ENCODE assay signal across 1 cellular context in the genomic region with DNA sequence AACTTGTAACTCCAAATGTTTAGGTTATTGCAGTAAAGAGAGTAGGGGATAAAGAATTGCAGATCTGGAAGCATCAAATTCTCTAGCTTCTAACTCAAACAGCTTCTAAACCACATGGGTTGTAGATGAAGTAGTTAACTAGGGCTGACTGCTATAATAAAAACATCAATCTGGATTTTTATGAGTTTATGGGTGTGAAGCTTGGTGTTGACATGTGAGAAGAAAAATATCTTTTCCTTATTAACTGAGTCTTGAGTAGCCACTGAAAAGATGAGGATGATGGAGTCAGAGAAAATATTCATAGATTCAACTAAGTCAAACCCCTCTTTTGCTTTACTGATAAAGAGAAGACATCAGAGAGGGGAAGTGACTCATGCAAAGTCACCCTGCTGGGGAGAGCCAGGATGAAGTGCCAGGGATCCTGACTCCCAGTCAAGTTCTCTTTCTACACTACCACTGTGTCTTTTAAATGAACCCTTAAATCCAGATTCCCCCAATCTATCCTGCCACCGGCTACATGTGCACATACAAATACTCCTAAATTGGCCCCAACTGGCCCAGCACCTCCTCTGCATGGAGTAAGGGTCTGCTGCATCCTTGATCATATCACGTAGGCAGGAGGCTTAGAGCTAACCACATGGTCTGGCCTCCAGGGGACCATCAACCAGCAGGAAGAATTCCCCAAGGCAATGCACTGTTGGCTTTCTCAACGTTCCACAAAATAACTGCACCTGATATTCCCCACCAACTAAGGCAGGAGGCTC.
A peak's percentile ranks its signal among the peaks of the same experiment; 100 is the strongest.
TF ChIP-seq lines count a peak whose summit lies in the region.

No MANE protein-coding gene starts in this region.

TF ChIP-seq in K562, 482 proteins besides CTCF, POLR2A, EP300 and RAD21 (continues in another document):
- TF ChIP-seq ETV1 (tag; conservative IDR thresholded peaks at IDR 0.05; ENCODE audit: low read depth) (peak; percentile 40; the same call in 1 of the 2 replicates), XRCC4 (IDR thresholded peaks at IDR 0.05; ENCODE audit: extremely low read depth, insufficient read depth, insufficient read length) (no peak), IRF2 (CRISPR knock-in tag; IDR thresholded peaks at IDR 0.05) (no peak), RNF2 (IDR thresholded peaks at IDR 0.05) (no peak), MCM2 (IDR thresholded peaks at IDR 0.05; ENCODE audit: low read depth) (no peak), SIN3A (IDR thresholded peaks at IDR 0.05; ENCODE audit: borderline replicate concordance in 2 of 2, control insufficient read depth in 1 of 2, low read depth in 2 of 2, low read length in 2 of 2) (no peak), CCAR2 (IDR thresholded peaks at IDR 0.05; ENCODE audit: low read depth, low read length) (no peak), MXI1 (IDR thresholded peaks at IDR 0.05; ENCODE audit: low read depth, low read length) (no peak), ZSCAN29 (IDR thresholded peaks at IDR 0.05) (no peak), THRA (IDR thresholded peaks at IDR 0.05) (no peak), CTBP1 (IDR thresholded peaks at IDR 0.05; ENCODE audit: borderline replicate concordance) (no peak), ZKSCAN8 (CRISPR knock-in tag; IDR thresholded peaks at IDR 0.05) (no peak), ZNF395 (CRISPR knock-in tag; IDR thresholded peaks at IDR 0.05) (no peak), JUN (IDR thresholded peaks at IDR 0.05; ENCODE audit: borderline replicate concordance, low read depth, low read length) (peak; percentile 57; the same call in 1 of the 2 replicates), JUN (CRISPR knock-in tag; IDR thresholded peaks at IDR 0.05; ENCODE audit: borderline replicate concordance) (no peak), EHMT2 (IDR thresholded peaks at IDR 0.05) (0 out of 2 replicates have a peak, but pooled peaks have one; percentile 12), ADNP (tag; IDR thresholded peaks at IDR 0.05) (no peak), HDGF (IDR thresholded peaks at IDR 0.05) (no peak), ZNF24 (IDR thresholded peaks at IDR 0.05) (no peak), POLR2AphosphoS2 (IDR thresholded peaks at IDR 0.05; ENCODE audit: low read length) (no peak), MYBL2 (IDR thresholded peaks at IDR 0.05; ENCODE audit: low read depth) (no peak), MYBL2 (CRISPR knock-in tag; IDR thresholded peaks at IDR 0.05; ENCODE audit: borderline replicate concordance) (no peak), BCL6 (CRISPR knock-in tag; IDR thresholded peaks at IDR 0.05) (no peak), BCOR (IDR thresholded peaks at IDR 0.05) (no peak), NFE2 (IDR thresholded peaks at IDR 0.05; ENCODE audit: low read depth) (no peak; the same call in 1 of the 2 replicates), HNRNPLL (IDR thresholded peaks at IDR 0.05; ENCODE audit: low read depth, low read length, poor library complexity, severe bottlenecking) (no peak), U2AF2 (optimal IDR thresholded peaks at IDR 0.05; ENCODE audit: low read depth, low read length) (no peak), HMBOX1 (IDR thresholded peaks at IDR 0.05) (0 out of 2 replicates have a peak, but pooled peaks have one; percentile 29), ARID1B (IDR thresholded peaks at IDR 0.05) (peak; percentile 48), ZNF133 (CRISPR knock-in tag; IDR thresholded peaks at IDR 0.05) (no peak), SPI1 (IDR thresholded peaks at IDR 0.05; ENCODE audit: borderline replicate concordance, low read depth, low read length) (peak; percentile 63; the same call in 1 of the 2 replicates), MCM7 (IDR thresholded peaks at IDR 0.05) (no peak), MECOM (CRISPR knock-in tag; IDR thresholded peaks at IDR 0.05) (no peak), POLR3A (IDR thresholded peaks at IDR 0.05; ENCODE audit: borderline replicate concordance, extremely low read depth, insufficient read depth, insufficient read length) (no peak), FOSL1 (tag; conservative IDR thresholded peaks at IDR 0.05) (peak; percentile 94), MYNN (IDR thresholded peaks at IDR 0.05) (no peak), MYNN (CRISPR knock-in tag; IDR thresholded peaks at IDR 0.05) (no peak), CHD2 (IDR thresholded peaks at IDR 0.05; ENCODE audit: low read depth, low read length) (no peak), SMARCA4 (IDR thresholded peaks at IDR 0.05) (0 out of 2 replicates have a peak, but pooled peaks have one; percentile 47), CREBBP (IDR thresholded peaks at IDR 0.05; ENCODE audit: low read depth, low read length) (no peak), NFYB (IDR thresholded peaks at IDR 0.05; ENCODE audit: extremely low read depth, insufficient read length) (no peak), ZBTB33 (CRISPR knock-in tag; IDR thresholded peaks at IDR 0.05) (no peak), CREB3L1 (IDR thresholded peaks at IDR 0.05; ENCODE audit: borderline replicate concordance, low read depth) (no peak)
- TF ChIP-seq, protein P1, sequence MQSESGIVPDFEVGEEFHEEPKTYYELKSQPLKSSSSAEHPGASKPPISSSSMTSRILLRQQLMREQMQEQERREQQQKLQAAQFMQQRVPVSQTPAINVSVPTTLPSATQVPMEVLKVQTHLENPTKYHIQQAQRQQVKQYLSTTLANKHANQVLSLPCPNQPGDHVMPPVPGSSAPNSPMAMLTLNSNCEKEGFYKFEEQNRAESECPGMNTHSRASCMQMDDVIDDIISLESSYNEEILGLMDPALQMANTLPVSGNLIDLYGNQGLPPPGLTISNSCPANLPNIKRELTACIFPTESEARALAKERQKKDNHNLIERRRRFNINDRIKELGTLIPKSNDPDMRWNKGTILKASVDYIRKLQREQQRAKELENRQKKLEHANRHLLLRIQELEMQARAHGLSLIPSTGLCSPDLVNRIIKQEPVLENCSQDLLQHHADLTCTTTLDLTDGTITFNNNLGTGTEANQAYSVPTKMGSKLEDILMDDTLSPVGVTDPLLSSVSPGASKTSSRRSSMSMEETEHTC (IDR thresholded peaks at IDR 0.05): no peak
- TF ChIP-seq, protein P2, sequence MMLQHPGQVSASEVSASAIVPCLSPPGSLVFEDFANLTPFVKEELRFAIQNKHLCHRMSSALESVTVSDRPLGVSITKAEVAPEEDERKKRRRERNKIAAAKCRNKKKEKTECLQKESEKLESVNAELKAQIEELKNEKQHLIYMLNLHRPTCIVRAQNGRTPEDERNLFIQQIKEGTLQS (IDR thresholded peaks at IDR 0.05): peak; percentile 49
- TF ChIP-seq, protein P2 (CRISPR knock-in tag; conservative IDR thresholded peaks at IDR 0.05): no peak
- TF ChIP-seq, protein P3, sequence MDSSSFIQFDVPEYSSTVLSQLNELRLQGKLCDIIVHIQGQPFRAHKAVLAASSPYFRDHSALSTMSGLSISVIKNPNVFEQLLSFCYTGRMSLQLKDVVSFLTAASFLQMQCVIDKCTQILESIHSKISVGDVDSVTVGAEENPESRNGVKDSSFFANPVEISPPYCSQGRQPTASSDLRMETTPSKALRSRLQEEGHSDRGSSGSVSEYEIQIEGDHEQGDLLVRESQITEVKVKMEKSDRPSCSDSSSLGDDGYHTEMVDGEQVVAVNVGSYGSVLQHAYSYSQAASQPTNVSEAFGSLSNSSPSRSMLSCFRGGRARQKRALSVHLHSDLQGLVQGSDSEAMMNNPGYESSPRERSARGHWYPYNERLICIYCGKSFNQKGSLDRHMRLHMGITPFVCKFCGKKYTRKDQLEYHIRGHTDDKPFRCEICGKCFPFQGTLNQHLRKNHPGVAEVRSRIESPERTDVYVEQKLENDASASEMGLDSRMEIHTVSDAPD (CRISPR knock-in tag; IDR thresholded peaks at IDR 0.05): no peak
- TF ChIP-seq, protein P4, sequence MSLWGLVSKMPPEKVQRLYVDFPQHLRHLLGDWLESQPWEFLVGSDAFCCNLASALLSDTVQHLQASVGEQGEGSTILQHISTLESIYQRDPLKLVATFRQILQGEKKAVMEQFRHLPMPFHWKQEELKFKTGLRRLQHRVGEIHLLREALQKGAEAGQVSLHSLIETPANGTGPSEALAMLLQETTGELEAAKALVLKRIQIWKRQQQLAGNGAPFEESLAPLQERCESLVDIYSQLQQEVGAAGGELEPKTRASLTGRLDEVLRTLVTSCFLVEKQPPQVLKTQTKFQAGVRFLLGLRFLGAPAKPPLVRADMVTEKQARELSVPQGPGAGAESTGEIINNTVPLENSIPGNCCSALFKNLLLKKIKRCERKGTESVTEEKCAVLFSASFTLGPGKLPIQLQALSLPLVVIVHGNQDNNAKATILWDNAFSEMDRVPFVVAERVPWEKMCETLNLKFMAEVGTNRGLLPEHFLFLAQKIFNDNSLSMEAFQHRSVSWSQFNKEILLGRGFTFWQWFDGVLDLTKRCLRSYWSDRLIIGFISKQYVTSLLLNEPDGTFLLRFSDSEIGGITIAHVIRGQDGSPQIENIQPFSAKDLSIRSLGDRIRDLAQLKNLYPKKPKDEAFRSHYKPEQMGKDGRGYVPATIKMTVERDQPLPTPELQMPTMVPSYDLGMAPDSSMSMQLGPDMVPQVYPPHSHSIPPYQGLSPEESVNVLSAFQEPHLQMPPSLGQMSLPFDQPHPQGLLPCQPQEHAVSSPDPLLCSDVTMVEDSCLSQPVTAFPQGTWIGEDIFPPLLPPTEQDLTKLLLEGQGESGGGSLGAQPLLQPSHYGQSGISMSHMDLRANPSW (CRISPR knock-in tag; IDR thresholded peaks at IDR 0.05): no peak
- TF ChIP-seq, protein P5, sequence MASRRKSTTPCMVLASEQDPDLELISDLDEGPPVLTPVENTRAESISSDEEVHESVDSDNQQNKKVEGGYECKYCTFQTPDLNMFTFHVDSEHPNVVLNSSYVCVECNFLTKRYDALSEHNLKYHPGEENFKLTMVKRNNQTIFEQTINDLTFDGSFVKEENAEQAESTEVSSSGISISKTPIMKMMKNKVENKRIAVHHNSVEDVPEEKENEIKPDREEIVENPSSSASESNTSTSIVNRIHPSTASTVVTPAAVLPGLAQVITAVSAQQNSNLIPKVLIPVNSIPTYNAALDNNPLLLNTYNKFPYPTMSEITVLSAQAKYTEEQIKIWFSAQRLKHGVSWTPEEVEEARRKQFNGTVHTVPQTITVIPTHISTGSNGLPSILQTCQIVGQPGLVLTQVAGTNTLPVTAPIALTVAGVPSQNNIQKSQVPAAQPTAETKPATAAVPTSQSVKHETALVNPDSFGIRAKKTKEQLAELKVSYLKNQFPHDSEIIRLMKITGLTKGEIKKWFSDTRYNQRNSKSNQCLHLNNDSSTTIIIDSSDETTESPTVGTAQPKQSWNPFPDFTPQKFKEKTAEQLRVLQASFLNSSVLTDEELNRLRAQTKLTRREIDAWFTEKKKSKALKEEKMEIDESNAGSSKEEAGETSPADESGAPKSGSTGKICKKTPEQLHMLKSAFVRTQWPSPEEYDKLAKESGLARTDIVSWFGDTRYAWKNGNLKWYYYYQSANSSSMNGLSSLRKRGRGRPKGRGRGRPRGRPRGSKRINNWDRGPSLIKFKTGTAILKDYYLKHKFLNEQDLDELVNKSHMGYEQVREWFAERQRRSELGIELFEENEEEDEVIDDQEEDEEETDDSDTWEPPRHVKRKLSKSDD (conservative IDR thresholded peaks at IDR 0.05; ENCODE audit: low read length): no peak
